11 cellular contexts compared by ENCODE assay signal in the genomic region with DNA sequence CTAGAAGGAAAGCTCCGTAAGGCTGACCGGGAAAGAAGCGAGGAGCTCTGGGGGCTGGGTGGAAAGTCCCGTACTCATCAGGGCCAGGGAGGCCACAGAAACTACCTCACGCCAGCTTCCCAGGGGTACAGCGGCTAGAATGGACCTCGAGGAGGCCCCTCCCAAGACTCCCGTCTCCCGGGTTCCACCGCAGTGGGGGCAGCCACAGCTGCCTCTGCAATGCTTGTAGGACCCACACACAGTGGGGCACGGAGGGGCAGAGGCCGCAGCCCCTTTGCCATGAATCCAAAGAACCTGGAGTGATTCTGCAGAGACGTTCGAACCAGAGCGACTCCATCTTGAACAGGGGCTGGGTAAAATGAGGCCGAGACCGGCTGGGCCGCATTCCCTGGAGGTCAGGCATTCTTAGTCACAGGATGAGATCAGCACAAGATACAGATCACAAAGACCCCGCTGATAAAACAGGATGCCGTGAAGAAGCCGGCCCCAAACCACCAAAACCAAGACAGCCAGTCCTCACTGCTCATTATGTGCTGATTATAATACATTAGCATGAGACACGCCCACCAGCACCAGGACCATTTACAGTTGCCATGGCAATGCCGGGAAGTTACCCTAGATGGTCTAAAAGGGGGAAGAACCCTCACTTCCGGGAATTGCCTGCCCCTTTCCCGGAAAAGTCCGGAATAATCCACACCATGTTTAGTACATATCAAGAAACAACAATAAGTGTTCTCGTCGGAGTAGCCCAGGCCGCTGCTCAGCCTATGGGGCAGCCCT. TPM values are rescaled to one million over a fixed set of nuclear protein-coding genes. Genes with fewer than 3 reads are reported as not detected.
A peak's percentile ranks its signal among the peaks of the same experiment; 100 is the strongest.
DNase-seq lines count a peak whose midpoint lies in the region; ATAC-seq and TF ChIP-seq lines count a peak whose summit lies in the region.
"Had no signal": no experiment of that assay in that cellular context is flagged by ENCODE, and none has a peak within 500 bp of the region (broad histone marks: within the 10 kb centered on the region; RNA-seq: fewer than 3 reads in every experiment).

No MANE protein-coding gene starts in this region.

- peak; percentile 60 for DNase-seq in activated CD8-positive, alpha-beta memory T cell treated with anti-CD3 and anti-CD28 coated beads, Interleukin-2, amount 10 ng/mL, durations not matched to agents 7 days and 5 days
- no peak for DNase-seq in activated CD8-positive, alpha-beta memory T cell treated with anti-CD3 and anti-CD28 coated beads, Interleukin-2, amount 50 U/mL, for 48 hours
- DNase-seq in RPMI7951 (ENCODE audit: low read depth) (peak; percentile 63), endothelial cell (ENCODE audit: low spot score) (no peak), activated gamma-delta T cell (lab: John Stamatoyannopoulos, UW) (no peak), GM19240 (ENCODE audit: insufficient read length, low spot score) (no peak)
- DNase-seq in stimulated activated effector memory CD8-positive, alpha-beta T cell treated with anti-CD3 and anti-CD28 coated beads, Interleukin-12 subunit alpha, Interleukin-12 subunit beta, amount 100 ng/mL, for 72 hours (ENCODE audit: low spot score in 2 of 2) = no peak
- DNase-seq: ACHN; activated CD8-positive, alpha-beta memory T cell treated with anti-CD3 and anti-CD28 coated beads for 24 hours had no signal

- H3K27ac Mint-ChIP-seq in activated CD8-positive, alpha-beta memory T cell treated with anti-CD3 and anti-CD28 coated beads, Interleukin-2, amount 10 ng/mL, durations not matched to agents 7 days and 5 days = no peak overlapping the region
- H3K27ac Mint-ChIP-seq in endothelial cell (ENCODE audit: unreplicated experiment) = peak overlapping the region; percentile 42
- no peak overlapping the region for H3K27ac Mint-ChIP-seq in stimulated activated effector memory CD8-positive, alpha-beta T cell treated with anti-CD3 and anti-CD28 coated beads, Interleukin-12 subunit alpha, Interleukin-12 subunit beta, amount 100 ng/mL, for 72 hours

- no peaks in the 10 kb centered on the region for H3K9me3 Mint-ChIP-seq in activated CD8-positive, alpha-beta memory T cell treated with anti-CD3 and anti-CD28 coated beads, Interleukin-2, amount 10 ng/mL, durations not matched to agents 7 days and 5 days (ENCODE audit: low read depth)
- no peaks in the 10 kb centered on the region for H3K9me3 Mint-ChIP-seq in endothelial cell (ENCODE audit: unreplicated experiment)
- H3K9me3 Mint-ChIP-seq in stimulated activated effector memory CD8-positive, alpha-beta T cell treated with anti-CD3 and anti-CD28 coated beads, Interleukin-12 subunit alpha, Interleukin-12 subunit beta, amount 100 ng/mL, for 72 hours = no peaks in the 10 kb centered on the region

- no peak overlapping the region for H3K4me3 Mint-ChIP-seq in activated CD8-positive, alpha-beta memory T cell treated with anti-CD3 and anti-CD28 coated beads, Interleukin-2, amount 10 ng/mL, durations not matched to agents 7 days and 5 days
- no peak overlapping the region for H3K4me3 Mint-ChIP-seq in endothelial cell (ENCODE audit: unreplicated experiment)
- no peak overlapping the region for H3K4me3 Mint-ChIP-seq in stimulated activated effector memory CD8-positive, alpha-beta T cell treated with anti-CD3 and anti-CD28 coated beads, Interleukin-12 subunit alpha, Interleukin-12 subunit beta, amount 100 ng/mL, for 72 hours

- TF ChIP-seq CTCF in endothelial cell (IDR thresholded peaks at IDR 0.05; ENCODE audit: unreplicated experiment) = no peak

- CTCF ChIA-PET in activated CD8-positive, alpha-beta memory T cell treated with anti-CD3 and anti-CD28 coated beads, Interleukin-2, amount 10 ng/mL, durations not matched to agents 7 days and 5 days (lab: Charles Lee) = no interaction called here

- ATAC-seq in activated CD8-positive, alpha-beta memory T cell treated with anti-CD3 and anti-CD28 coated beads, Interleukin-2, amount 10 ng/mL, durations not matched to agents 7 days and 5 days = peak; percentile 37
- ATAC-seq in stimulated activated effector memory CD8-positive, alpha-beta T cell treated with anti-CD3 and anti-CD28 coated beads, Interleukin-12 subunit alpha, Interleukin-12 subunit beta, amount 100 ng/mL, for 72 hours = peak; percentile 48
- ATAC-seq in GM21723 (IDR thresholded peaks at IDR 0.05; ENCODE audit: unreplicated experiment) = no peak
- ATAC-seq: right lobe of liver had no signal

- peaks cover 26% of the 10 kb centered on the region for H3K27me3 Mint-ChIP-seq in activated CD8-positive, alpha-beta memory T cell treated with anti-CD3 and anti-CD28 coated beads, Interleukin-2, amount 10 ng/mL, durations not matched to agents 7 days and 5 days
- peaks cover 9% of the 10 kb centered on the region for H3K27me3 Mint-ChIP-seq in endothelial cell (ENCODE audit: unreplicated experiment)

- H3K36me3 Mint-ChIP-seq in activated CD8-positive, alpha-beta memory T cell treated with anti-CD3 and anti-CD28 coated beads, Interleukin-2, amount 10 ng/mL, durations not matched to agents 7 days and 5 days = no peaks in the 10 kb centered on the region
- peaks cover 4% of the 10 kb centered on the region for H3K36me3 Mint-ChIP-seq in endothelial cell (ENCODE audit: low read depth, unreplicated experiment)
- no peaks in the 10 kb centered on the region for H3K36me3 Mint-ChIP-seq in stimulated activated effector memory CD8-positive, alpha-beta T cell treated with anti-CD3 and anti-CD28 coated beads, Interleukin-12 subunit alpha, Interleukin-12 subunit beta, amount 100 ng/mL, for 72 hours

- peaks cover 24% of the 10 kb centered on the region for H3K4me1 Mint-ChIP-seq in activated CD8-positive, alpha-beta memory T cell treated with anti-CD3 and anti-CD28 coated beads, Interleukin-2, amount 10 ng/mL, durations not matched to agents 7 days and 5 days
- peaks cover 12% of the 10 kb centered on the region for H3K4me1 Mint-ChIP-seq in endothelial cell (ENCODE audit: unreplicated experiment)
- H3K4me1 Mint-ChIP-seq in stimulated activated effector memory CD8-positive, alpha-beta T cell treated with anti-CD3 and anti-CD28 coated beads, Interleukin-12 subunit alpha, Interleukin-12 subunit beta, amount 100 ng/mL, for 72 hours = peaks cover 14% of the 10 kb centered on the region

RNA-seq across cellular contexts. Expression of a gene that starts 1.6 kb away (rescaled TPM):
- not detected for total RNA-seq in activated CD8-positive, alpha-beta memory T cell treated with anti-CD3 and anti-CD28 coated beads, Interleukin-2, amount 10 ng/mL, durations not matched to agents 7 days and 5 days
- not detected in 2 replicates for total RNA-seq in RPMI7951 (2014; rRNA removed; shearing (Covaris generic))
- total RNA-seq in endothelial cell (ENCODE audit: unreplicated experiment) = 0.31 TPM

RNA-seq across cellular contexts. Expression of a gene that starts 12.8 kb away (rescaled TPM):
- under 1 TPM; 0.20 to 0.28 TPM for total RNA-seq in activated CD8-positive, alpha-beta memory T cell treated with anti-CD3 and anti-CD28 coated beads, Interleukin-2, amount 10 ng/mL, durations not matched to agents 7 days and 5 days
- 5.6 and 5.7 TPM in 2 replicates for total RNA-seq in RPMI7951 (2014; rRNA removed; shearing (Covaris generic))
- 34.2 TPM for total RNA-seq in endothelial cell (ENCODE audit: unreplicated experiment)

RNA-seq across cellular contexts. Expression of a gene that starts 15.6 kb away (rescaled TPM):
- total RNA-seq in activated CD8-positive, alpha-beta memory T cell treated with anti-CD3 and anti-CD28 coated beads, Interleukin-2, amount 10 ng/mL, durations not matched to agents 7 days and 5 days = 100 to 1,000 TPM in 1 of 2 experiments, 10 to 100 TPM in 1; 95.2 to 130 TPM
- total RNA-seq in RPMI7951 (2014; rRNA removed; shearing (Covaris generic)) = 227 and 241 TPM in 2 replicates
- 95.0 TPM for total RNA-seq in endothelial cell (ENCODE audit: unreplicated experiment)

RNA-seq across cellular contexts. Expression of a gene that starts 23.5 kb away (rescaled TPM):
- total RNA-seq in activated CD8-positive, alpha-beta memory T cell treated with anti-CD3 and anti-CD28 coated beads, Interleukin-2, amount 10 ng/mL, durations not matched to agents 7 days and 5 days = 100 to 1,000 TPM; 120 to 124 TPM
- 62.8 and 66.2 TPM in 2 replicates for total RNA-seq in RPMI7951 (2014; rRNA removed; shearing (Covaris generic))
- 266 TPM for total RNA-seq in endothelial cell (ENCODE audit: unreplicated experiment)

RNA-seq across cellular contexts. Expression of a gene that starts 26.8 kb away (rescaled TPM):
- under 1 TPM; 0.38 to 0.87 TPM for total RNA-seq in activated CD8-positive, alpha-beta memory T cell treated with anti-CD3 and anti-CD28 coated beads, Interleukin-2, amount 10 ng/mL, durations not matched to agents 7 days and 5 days
- total RNA-seq in RPMI7951 (2014; rRNA removed; shearing (Covaris generic)) = not detected in 2 replicates
- 2.9 TPM for total RNA-seq in endothelial cell (ENCODE audit: unreplicated experiment)

Comparison
In these comparisons a context has a peak if more than half of its experiments do, and no peak if none do; other contexts are left out.
1. DNase-seq: peak in activated CD8-positive, alpha-beta memory T cell treated with anti-CD3 and anti-CD28 coated beads, Interleukin-2, amount 10 ng/mL, durations not matched to agents 7 days and 5 days (single experiment) and RPMI7951 (single experiment); none in activated CD8-positive, alpha-beta memory T cell treated with anti-CD3 and anti-CD28 coated beads, Interleukin-2, amount 50 U/mL, for 48 hours (single experiment), endothelial cell (single experiment), stimulated activated effector memory CD8-positive, alpha-beta T cell treated with anti-CD3 and anti-CD28 coated beads, Interleukin-12 subunit alpha, Interleukin-12 subunit beta, amount 100 ng/mL, for 72 hours (0 of 2), activated gamma-delta T cell (single experiment) and GM19240 (single experiment).